Comparison of ENCODE assay signal across 7 cellular contexts in the genomic region with DNA sequence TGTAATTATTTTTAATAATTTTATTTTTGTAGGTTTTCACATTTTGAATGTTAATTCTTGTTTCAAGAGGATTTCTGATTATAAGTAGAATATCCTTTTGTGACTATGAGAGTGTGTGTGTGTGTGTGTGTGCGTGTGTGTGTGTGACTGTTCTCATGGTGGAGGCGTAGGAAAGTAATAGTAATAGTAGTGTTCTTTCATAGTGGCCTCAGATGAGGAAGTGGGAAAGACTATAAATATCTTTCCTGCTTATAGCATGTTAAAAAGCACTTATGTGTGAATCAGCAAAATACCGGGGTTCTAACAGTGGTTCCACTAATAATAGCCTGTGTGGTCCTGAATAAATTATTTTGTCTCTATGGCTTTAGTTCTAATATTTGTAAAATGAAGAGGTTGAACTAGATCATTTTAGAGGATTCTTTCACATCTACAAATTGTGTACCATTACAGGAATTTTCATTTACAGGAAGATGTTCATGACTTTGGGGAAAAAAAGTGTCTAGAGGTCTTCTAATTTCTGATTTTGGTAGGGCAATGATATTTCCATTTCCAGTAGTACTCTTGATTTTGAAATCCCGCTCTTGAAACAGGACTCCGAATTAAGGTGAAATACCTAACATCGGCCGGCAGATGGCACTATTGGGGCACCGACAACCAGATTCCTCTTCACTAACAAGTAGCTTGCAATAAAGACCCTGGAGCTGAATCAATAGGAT. TPM values are rescaled to one million over a fixed set of nuclear protein-coding genes. Genes with fewer than 3 reads are reported as not detected.
A peak's percentile ranks its signal among the peaks of the same experiment; 100 is the strongest.
DNase-seq lines count a peak whose midpoint lies in the region; ATAC-seq and TF ChIP-seq lines count a peak whose summit lies in the region.

No MANE protein-coding gene starts in this region.

- TF ChIP-seq CTCF in GM10266 (IDR thresholded peaks at IDR 0.05; ENCODE audit: control insufficient read depth, insufficient read depth, low read depth, missing control alignments) (peak; percentile 78), H9 (conservative IDR thresholded peaks at IDR 0.05) (peak; percentile 87), Loucy (conservative IDR thresholded peaks at IDR 0.05; ENCODE audit: low read length) (peak; percentile 86), hepatocyte (IDR thresholded peaks at IDR 0.05; ENCODE audit: poor library complexity) (peak; percentile 82), spleen (IDR thresholded peaks at IDR 0.05 in 8 of 11, conservative IDR thresholded peaks at IDR 0.05 in 3 of 11) (peak; percentile 50 to 84 (median 70))

- H4K91ac ChIP-seq in H9 (ENCODE audit: insufficient read length, low read depth, low read length), result no peak overlapping the region

- H3K4me3 Mint-ChIP-seq in H9 (no peak overlapping the region), T-cell (no peak overlapping the region)

- H3K4ac ChIP-seq in H9 (ENCODE audit: low read depth, low read length), result no peak overlapping the region

- no peak overlapping the region for H2AFZ ChIP-seq in H9 (ENCODE audit: low read length)
- 0 out of 2 replicates have a peak overlapping the region, but pooled peaks have one; percentile 23 for H2AFZ ChIP-seq in Loucy (ENCODE audit: low read length)
- no peak overlapping the region for H2AFZ ChIP-seq in hepatocyte

- H3K27ac Mint-ChIP-seq in H9, result no peak overlapping the region
- H3K27ac Mint-ChIP-seq in T-cell, result no peak overlapping the region

- no peak overlapping the region for H3K56ac ChIP-seq in H9 (ENCODE audit: insufficient read length, low read depth, low read length)

- H3K9ac ChIP-seq in H9 (ENCODE audit: extremely low read depth, insufficient read length, low read length) (no peak overlapping the region), Loucy (ENCODE audit: low read depth, low read length, poor library complexity, severe bottlenecking) (no peak overlapping the region)

- H3K9me3 ChIP-seq in H9 (ENCODE audit: control insufficient read depth, low read depth, low read length) (no peaks in the 10 kb centered on the region), Loucy (ENCODE audit: insufficient read depth, low read depth, low read length) (no peaks in the 10 kb centered on the region), hepatocyte (ENCODE audit: low read depth) (no peaks in the 10 kb centered on the region), spleen (no peaks in the 10 kb centered on the region)

- no peak overlapping the region for H3K23ac ChIP-seq in H9 (ENCODE audit: insufficient read length, low read depth, low read length)

- H3K79me2 ChIP-seq in H9 (ENCODE audit: insufficient read depth, low read length) (no peaks in the 10 kb centered on the region), Loucy (ENCODE audit: insufficient read depth, low read length) (no peaks in the 10 kb centered on the region), hepatocyte (no peaks in the 10 kb centered on the region)

- POLR2A ChIA-PET in T-cell (lab: Charles Lee), result no interaction called here

- no peak overlapping the region for H3K18ac ChIP-seq in H9 (ENCODE audit: insufficient read length, low read depth, low read length)

- CTCF ChIA-PET in T-cell (lab: Charles Lee), result interaction anchor here (0.6 to 1.5 kb wide), 11 partner anchors 8 to 514 kb away, joined by 3 to 14 read pairs (median 3); a partner anchor contains a TSS

- TF ChIP-seq POLR2A in spleen (IDR thresholded peaks at IDR 0.05), result no peak

- H2BK12ac ChIP-seq in H9 (ENCODE audit: insufficient read length, low read depth, low read length), result no peak overlapping the region

- intact Hi-C loops in spleen (cut with DNase I; ENCODE audit: low total_unique reads), result no loop called here

- no peaks in the 10 kb centered on the region for H3K4me1 ChIP-seq in H9 (ENCODE audit: insufficient read depth, low read length)
- no peaks in the 10 kb centered on the region for H3K4me1 ChIP-seq in Loucy (ENCODE audit: insufficient read depth, low read length, poor library complexity, severe bottlenecking)
- no peaks in the 10 kb centered on the region for H3K4me1 ChIP-seq in hepatocyte (ENCODE audit: insufficient read depth)
- peaks cover 0 to 38% (median 26%) of the 10 kb centered on the region in 6 donors for H3K4me1 ChIP-seq in spleen

- no peak overlapping the region for H2AK5ac ChIP-seq in H9 (ENCODE audit: insufficient read length, low read length)

- H3K4me3 ChIP-seq in Loucy (ENCODE audit: low read length, poor library complexity, severe bottlenecking), result no peak overlapping the region
- H3K4me3 ChIP-seq in hepatocyte, result no peak overlapping the region
- no peak overlapping the region for H3K4me3 ChIP-seq in spleen

- no peaks in the 10 kb centered on the region for H3F3A ChIP-seq in Loucy (ENCODE audit: low read depth)

- no peak overlapping the region for H4K8ac ChIP-seq in H9 (replicated peaks; ENCODE audit: insufficient read length, low read depth, low read length)

- H2BK15ac ChIP-seq in H9 (ENCODE audit: low read depth, low read length), result no peak overlapping the region

- H3K36me3 Mint-ChIP-seq in H9 (ENCODE audit: insufficient read depth in 1 of 3, low read depth in 3 of 3) (no peaks in the 10 kb centered on the region), T-cell (no peaks in the 10 kb centered on the region)

- no CpG with 5 or more reads among the region's 8 CpGs for WGBS in H9 (ENCODE audit: extremely low coverage, insufficient read length, low lambda C conversion rate)
- 11% methylated on average over 8 of the region's 8 CpGs for WGBS in hepatocyte (ENCODE audit: low lambda C conversion rate, missing lambda C conversion rate)
- 1 to 4% (median 2%) methylated on average over 8 of the region's 8 CpGs for WGBS in spleen, 5 donors

- H2BK120ac ChIP-seq in H9 (ENCODE audit: low read depth, low read length, poor library complexity, severe bottlenecking), result no peak overlapping the region

- peak in 1 of 4 experiments; percentile 35 for ATAC-seq in T-cell (replicated peaks in 1 of 4)

- DNase-seq in GM10266 (ENCODE audit: extremely low spot score), result peak; percentile 64
- DNase-seq in H9, result peak; percentile 76
- DNase-seq in T-cell, result peak in 32 of 34 experiments; percentile 17 to 62 (median 47)
- peak in 40 of 56 donors; percentile 11 to 80 (median 44) for DNase-seq in amygdala (lab: John Stamatoyannopoulos, UW)
- peak; percentile 79 for DNase-seq in hepatocyte (ENCODE audit: low spot score)
- DNase-seq in spleen, result peak; percentile 82

- no peaks in the 10 kb centered on the region for H3K9me3 Mint-ChIP-seq in H9
- no peaks in the 10 kb centered on the region for H3K9me3 Mint-ChIP-seq in T-cell

- H3K27ac ChIP-seq in H9 (ENCODE audit: insufficient read length, low read depth, low read length), result no peak overlapping the region
- no peak overlapping the region for H3K27ac ChIP-seq in hepatocyte
- H3K27ac ChIP-seq in spleen, result peak overlapping the region in 3 of 8 donors; percentile 42 to 49 (median 49)

- no peaks in the 10 kb centered on the region for H3K23me2 ChIP-seq in H9 (ENCODE audit: insufficient read length, low read depth, low read length, poor library complexity, severe bottlenecking)

- H3K27me3 Mint-ChIP-seq in H9 (ENCODE audit: low read depth) (peaks cover 2% of the 10 kb centered on the region; the same call in 1 of the 2 replicates), T-cell (peaks cover 42 to 63% of the 10 kb centered on the region in 2 donors)

- no peak overlapping the region for H3T11ph ChIP-seq in H9 (ENCODE audit: low read length)

- no peaks in the 10 kb centered on the region for H3K27me3 ChIP-seq in H9 (ENCODE audit: insufficient read depth, low read length)
- H3K27me3 ChIP-seq in Loucy (ENCODE audit: insufficient read depth, low read length, poor library complexity, severe bottlenecking), result no peaks in the 10 kb centered on the region
- peaks cover 17% of the 10 kb centered on the region for H3K27me3 ChIP-seq in hepatocyte
- H3K27me3 ChIP-seq in spleen (replicated peaks in 1 of 7), result peaks cover 0 to 36% (median 4%) of the 10 kb centered on the region in 7 donors

- H2BK5ac ChIP-seq in H9 (ENCODE audit: insufficient read length, low read length), result no peak overlapping the region

- H3K14ac ChIP-seq in H9 (ENCODE audit: insufficient read depth, low read length), result no peak overlapping the region

- H3K36me3 ChIP-seq in Loucy (ENCODE audit: insufficient read depth, low read length) (no peaks in the 10 kb centered on the region), hepatocyte (replicated peaks; ENCODE audit: insufficient read depth, low read depth) (no peaks in the 10 kb centered on the region), spleen (no peaks in the 10 kb centered on the region)

- H3K4me1 Mint-ChIP-seq in H9 (peaks cover 15 to 17% of the 10 kb centered on the region in 2 experiments), T-cell (peaks cover 0 to 11% (median 7%) of the 10 kb centered on the region in 3 donors)

- no peak overlapping the region for H3K4me2 ChIP-seq in H9 (ENCODE audit: insufficient read depth, insufficient read length, low read length)
- peak overlapping the region; percentile 46 for H3K4me2 ChIP-seq in Loucy (ENCODE audit: low read depth, low read length, poor library complexity, severe bottlenecking)
- H3K4me2 ChIP-seq in hepatocyte, result no peak overlapping the region

- H2BK20ac ChIP-seq in H9 (ENCODE audit: low read depth, low read length, poor library complexity, severe bottlenecking), result no peak overlapping the region

- H4K5ac ChIP-seq in H9 (ENCODE audit: insufficient read length, low read depth, low read length), result no peak overlapping the region

- no peaks in the 10 kb centered on the region for H4K20me1 ChIP-seq in H9 (ENCODE audit: control insufficient read depth, insufficient read depth, insufficient read length)
- no peaks in the 10 kb centered on the region for H4K20me1 ChIP-seq in Loucy (ENCODE audit: insufficient read depth, low read length, poor library complexity, severe bottlenecking)
- no peaks in the 10 kb centered on the region for H4K20me1 ChIP-seq in hepatocyte (ENCODE audit: insufficient read depth, poor library complexity, severe bottlenecking)

- H3K9me2 ChIP-seq in Loucy (replicated peaks; ENCODE audit: low read depth, low read length) (no peaks in the 10 kb centered on the region), hepatocyte (replicated peaks; ENCODE audit: insufficient read depth) (no peaks in the 10 kb centered on the region)

- H3K79me1 ChIP-seq in H9 (ENCODE audit: insufficient read depth, low read depth, low read length, poor library complexity, severe bottlenecking), result no peaks in the 10 kb centered on the region

RNA-seq across cellular contexts. Expression of a gene that starts 29.9 kb away (rescaled TPM):
- total RNA-seq in H9 (2021), result not detected in 2 replicates
- total RNA-seq in T-cell, result not detected
- total RNA-seq in hepatocyte, result not detected in 2 replicates
- polyA plus RNA-seq in hepatocyte, result not detected in 2 replicates
- not detected for total RNA-seq in spleen
- polyA plus RNA-seq in spleen, result not detected

RNA-seq across cellular contexts. Expression of a gene that starts 44.2 kb away (rescaled TPM):
- total RNA-seq in H9 (2021), result 15.6 and 16.5 TPM in 2 replicates
- 10 to 100 TPM in 1 of 5 donors, 1 to 10 TPM in 4; 5.6 to 10.0 (median 7.6) TPM for total RNA-seq in T-cell
- 19.1 and 21.6 TPM in 2 replicates for total RNA-seq in hepatocyte
- polyA plus RNA-seq in hepatocyte, result 18.9 and 26.3 TPM in 2 replicates
- total RNA-seq in spleen, result 10 to 100 TPM; 11.4 to 15.4 (median 11.8) TPM
- polyA plus RNA-seq in spleen, result 1 to 10 TPM; 6.7 to 8.2 (median 6.7) TPM

RNA-seq across cellular contexts. Expression of a gene that starts 44.5 kb away (rescaled TPM):
- not detected in 2 replicates for total RNA-seq in H9 (2021)
- not detected for total RNA-seq in T-cell
- 0.16 and 0.47 TPM in 2 replicates for total RNA-seq in hepatocyte
- not detected in 2 replicates for polyA plus RNA-seq in hepatocyte
- not detected for total RNA-seq in spleen
- not detected for polyA plus RNA-seq in spleen

RNA-seq across cellular contexts. Expression of a gene that starts 48.3 kb away (rescaled TPM):
- total RNA-seq in H9 (2021) (not detected in 2 replicates), T-cell (not detected), hepatocyte (not detected in 2 replicates), spleen (not detected)
- polyA plus RNA-seq in hepatocyte (not detected in 2 replicates), spleen (not detected)

RNA-seq across cellular contexts. Expression of a gene that starts 58.3 kb away (rescaled TPM):
- total RNA-seq in H9 (2021) (0.07 TPM in 1 of 2 replicates, not detected in the other), T-cell (not detected), hepatocyte (0.17 and 0.64 TPM in 2 replicates), spleen (not detected)
- polyA plus RNA-seq in hepatocyte (not detected in 2 replicates), spleen (not detected)
